ENCODE assay signal across 31 cellular contexts in the genomic region with DNA sequence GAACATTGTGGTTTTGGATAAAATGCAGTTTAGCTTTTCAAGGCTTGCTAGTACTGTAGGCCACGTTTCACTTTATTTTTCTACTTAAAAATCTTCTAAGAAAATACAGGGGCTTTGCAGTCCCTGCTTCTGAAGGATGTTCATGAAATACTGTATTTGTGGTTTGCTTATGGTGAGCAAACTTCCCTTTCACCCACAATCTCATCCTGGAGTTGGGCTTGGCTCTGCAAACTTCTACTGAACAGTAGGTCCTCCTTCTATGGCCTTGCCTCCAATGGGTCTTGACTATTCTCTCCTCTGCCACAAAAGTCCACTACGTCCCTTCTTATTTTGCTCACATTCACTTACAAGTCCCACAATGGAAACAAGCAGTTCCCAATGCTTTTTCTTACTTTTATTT.
"Had no signal": no experiment of that assay in that cellular context is flagged by ENCODE, and none has a peak within 500 bp of the region (broad histone marks: within the 10 kb centered on the region; RNA-seq: fewer than 3 reads in every experiment).

No MANE protein-coding gene starts in this region.

- FAIRE-seq: astrocyte, keratinocyte, pancreas, small intestine had no signal

- DNase-seq: activated CD4-positive, alpha-beta T cell treated with anti-CD3 and anti-CD28 coated beads for 48 hours; activated CD4-positive, alpha-beta T cell treated with anti-CD3 and anti-CD28 coated beads, Interleukin-2, amount 50 U/mL, for 48 hours; activated CD8-positive, alpha-beta memory T cell treated with anti-CD3 and anti-CD28 coated beads for 24 hours; activated gamma-delta T cell; activated naive CD4-positive, alpha-beta T cell treated with anti-CD3 and anti-CD28 coated beads, Interleukin-2, amount 50 U/mL, for 16 hours; amniotic stem cell; brain microvascular endothelial cell; effector memory CD8-positive, alpha-beta T cell; erythroblast; left cardiac atrium; left ventricle myocardium superior; naive B cell; nephron progenitor cell; pancreas; retina; sigmoid colon; small intestine; stimulated activated CD4-positive, alpha-beta T cell treated with anti-CD3 and anti-CD28 coated beads, Interleukin-4, amount 100 ng/mL, for 24 hours; T-helper 9 cell; WERI-Rb-1 had no signal

- H3K4me1 ChIP-seq: gastroesophageal sphincter, pancreas, prostate gland, sigmoid colon, vagina had no signal

- H3K27ac ChIP-seq: brain microvascular endothelial cell, coronary artery, dorsolateral prefrontal cortex, gastroesophageal sphincter, hepatocyte, pancreas, prostate gland, sigmoid colon, thoracic aorta, vagina, WERI-Rb-1 had no signal

- H3K27me3 ChIP-seq: brain microvascular endothelial cell, dorsolateral prefrontal cortex, gastroesophageal sphincter, hepatocyte, pancreas, sigmoid colon, vagina had no signal

- H3K79me2 ChIP-seq: hepatocyte had no signal

- H3K36me3 ChIP-seq: brain microvascular endothelial cell, gastroesophageal sphincter, pancreas, prostate gland, sigmoid colon, thoracic aorta, vagina, WERI-Rb-1 had no signal

- ATAC-seq: activated CD4-positive, CD25-positive, alpha-beta regulatory T cell treated with anti-CD3 and anti-CD28 coated beads, Interleukin-2, amount 50 U/mL, for 24 hours; effector memory CD8-positive, alpha-beta T cell; gastroesophageal sphincter; left cardiac atrium; left ventricle myocardium superior; pancreas; stimulated activated effector memory CD8-positive, alpha-beta T cell treated with anti-CD3 and anti-CD28 coated beads, Interleukin-12 subunit alpha, Interleukin-12 subunit beta, amount 100 ng/mL, for 72 hours had no signal

- H3K4me3 ChIP-seq: coronary artery, dorsolateral prefrontal cortex, gastroesophageal sphincter, hepatocyte, pancreas, prostate gland, sigmoid colon, thoracic aorta, vagina had no signal

- H2AFZ ChIP-seq: hepatocyte had no signal

- H3K9me3 ChIP-seq: gastroesophageal sphincter, pancreas, prostate gland, sigmoid colon, thoracic aorta, vagina had no signal

- H3K4me2 ChIP-seq: hepatocyte had no signal
